ENCODE assay signal across 1 cellular context in the genomic region with DNA sequence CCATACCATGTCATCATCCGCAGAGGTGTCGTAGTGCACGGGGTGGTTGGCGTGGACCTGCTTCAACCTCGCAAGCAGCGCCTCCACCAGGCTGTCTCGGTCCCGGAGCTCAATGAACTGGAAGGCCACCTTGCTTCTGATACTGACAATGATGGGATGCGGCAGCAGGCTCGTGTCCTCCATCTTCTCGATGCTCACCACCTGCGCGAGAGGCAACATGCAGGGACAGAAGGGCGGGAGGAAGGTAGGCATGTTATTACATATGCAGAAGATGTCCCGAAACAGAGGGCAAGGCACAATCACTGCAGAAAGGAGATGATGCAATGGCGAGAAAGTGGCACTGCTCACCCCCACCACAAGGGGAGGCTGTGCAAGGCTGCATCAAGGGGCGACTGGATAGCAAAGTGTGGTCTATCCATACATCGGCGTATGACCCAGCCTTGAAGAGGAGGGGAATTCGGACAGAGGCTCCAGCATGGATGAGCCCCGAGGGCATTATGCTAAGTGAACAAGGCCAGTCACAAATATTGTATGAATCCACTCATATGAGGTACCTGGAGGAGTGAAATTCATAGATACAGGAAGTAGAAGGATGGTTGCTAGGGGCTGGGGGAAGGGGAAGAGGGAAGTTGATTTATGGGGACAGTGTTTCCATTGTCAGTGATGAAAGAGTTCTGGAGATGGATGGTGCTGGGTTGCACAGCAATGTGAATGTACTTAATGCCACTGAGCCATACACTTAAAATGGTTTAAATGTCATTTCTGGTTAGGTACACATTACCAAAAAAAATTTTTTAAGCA.
A peak's percentile ranks its signal among the peaks of the same experiment; 100 is the strongest.
TF ChIP-seq lines count a peak whose summit lies in the region.

No MANE protein-coding gene starts in this region.

TF ChIP-seq in HepG2, 621 proteins besides CTCF, POLR2A, EP300 and RAD21 (continued from another document and continues in another):
- TF ChIP-seq ZNF766 (CRISPR knock-in tag; IDR thresholded peaks at IDR 0.05; ENCODE audit: borderline replicate concordance), result no peak
- TF ChIP-seq, protein P1, sequence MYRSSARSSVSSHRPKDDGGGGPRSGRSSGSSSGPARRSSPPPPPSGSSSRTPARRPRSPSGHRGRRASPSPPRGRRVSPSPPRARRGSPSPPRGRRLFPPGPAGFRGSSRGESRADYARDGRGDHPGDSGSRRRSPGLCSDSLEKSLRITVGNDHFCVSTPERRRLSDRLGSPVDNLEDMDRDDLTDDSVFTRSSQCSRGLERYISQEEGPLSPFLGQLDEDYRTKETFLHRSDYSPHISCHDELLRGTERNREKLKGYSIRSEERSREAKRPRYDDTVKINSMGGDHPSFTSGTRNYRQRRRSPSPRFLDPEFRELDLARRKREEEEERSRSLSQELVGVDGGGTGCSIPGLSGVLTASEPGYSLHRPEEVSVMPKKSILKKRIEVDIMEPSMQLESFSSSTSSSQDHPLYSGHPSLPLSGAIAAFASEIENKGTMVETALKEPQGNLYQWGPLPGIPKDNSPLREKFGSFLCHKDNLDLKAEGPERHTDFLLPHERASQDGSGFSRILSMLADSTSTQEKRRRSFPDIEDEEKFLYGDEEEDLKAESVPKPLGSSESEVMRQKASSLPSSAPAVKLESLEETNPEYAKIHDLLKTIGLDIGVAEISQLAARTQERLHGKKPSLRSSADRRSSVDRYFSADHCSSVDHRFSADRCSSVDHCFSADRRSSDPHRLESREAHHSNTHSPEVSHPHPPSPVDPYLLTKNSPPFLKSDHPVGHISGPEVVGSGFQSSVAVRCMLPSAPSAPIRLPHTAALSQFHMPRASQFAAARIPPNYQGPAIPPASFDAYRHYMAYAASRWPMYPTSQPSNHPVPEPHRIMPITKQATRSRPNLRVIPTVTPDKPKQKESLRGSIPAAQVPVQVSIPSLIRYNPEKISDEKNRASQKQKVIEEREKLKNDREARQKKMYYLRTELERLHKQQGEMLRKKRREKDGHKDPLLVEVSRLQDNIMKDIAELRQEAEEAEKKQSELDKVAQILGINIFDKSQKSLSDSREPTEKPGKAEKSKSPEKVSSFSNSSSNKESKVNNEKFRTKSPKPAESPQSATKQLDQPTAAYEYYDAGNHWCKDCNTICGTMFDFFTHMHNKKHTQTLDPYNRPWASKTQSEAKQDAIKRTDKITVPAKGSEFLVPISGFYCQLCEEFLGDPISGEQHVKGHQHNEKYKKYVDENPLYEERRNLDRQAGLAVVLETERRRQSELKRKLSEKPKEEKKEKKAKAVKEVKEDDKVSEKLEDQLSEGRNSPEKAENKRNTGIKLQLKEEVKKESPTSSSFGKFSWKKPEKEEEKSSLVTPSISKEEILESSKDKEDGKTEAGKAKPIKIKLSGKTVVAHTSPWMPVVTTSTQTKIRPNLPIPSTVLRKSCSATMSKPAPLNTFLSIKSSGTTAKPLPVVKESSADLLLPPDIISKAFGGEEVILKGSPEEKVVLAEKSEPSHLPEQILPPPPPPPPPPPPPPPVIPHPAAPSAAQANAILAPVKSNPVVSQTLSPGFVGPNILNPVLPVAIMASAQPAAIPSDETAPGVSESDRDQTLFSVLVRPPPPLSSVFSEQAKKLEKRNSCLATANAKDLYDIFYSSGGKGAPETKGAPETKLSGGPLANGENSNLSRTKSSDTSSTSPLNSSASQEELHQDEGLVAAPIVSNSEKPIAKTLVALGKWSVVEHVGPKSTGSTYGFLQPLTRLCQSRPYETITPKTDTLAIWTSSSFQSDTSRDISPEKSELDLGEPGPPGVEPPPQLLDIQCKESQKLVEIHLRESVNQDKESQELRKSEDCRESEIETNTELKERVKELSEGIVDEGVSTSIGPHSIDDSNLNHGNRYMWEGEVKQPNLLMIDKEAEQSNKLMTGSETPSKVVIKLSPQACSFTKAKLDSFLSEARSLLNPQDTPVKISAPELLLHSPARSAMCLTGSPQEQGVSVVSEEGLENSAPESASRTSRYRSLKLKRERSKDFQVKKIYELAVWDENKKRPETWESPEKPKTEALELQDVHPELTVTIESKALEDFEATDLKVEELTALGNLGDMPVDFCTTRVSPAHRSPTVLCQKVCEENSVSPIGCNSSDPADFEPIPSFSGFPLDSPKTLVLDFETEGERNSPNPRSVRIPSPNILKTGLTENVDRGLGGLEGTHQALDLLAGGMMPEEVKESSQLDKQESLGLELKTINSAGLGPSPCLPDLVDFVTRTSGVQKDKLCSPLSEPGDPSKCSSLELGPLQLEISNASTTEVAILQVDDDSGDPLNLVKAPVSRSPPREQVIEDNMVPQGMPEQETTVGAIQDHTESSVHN (CRISPR knock-in tag; IDR thresholded peaks at IDR 0.05), result no peak
- TF ChIP-seq AGO2 (optimal IDR thresholded peaks at IDR 0.05; ENCODE audit: low read depth, low read length), result peak; percentile 57
- TF ChIP-seq ZNF558 (CRISPR knock-in tag; IDR thresholded peaks at IDR 0.05; ENCODE audit: borderline replicate concordance), result no peak
- TF ChIP-seq ESRRA (CRISPR knock-in tag; IDR thresholded peaks at IDR 0.05; ENCODE audit: low read depth), result no peak
- TF ChIP-seq ZNF20 (CRISPR knock-in tag; IDR thresholded peaks at IDR 0.05), result no peak
- TF ChIP-seq NBN (conservative IDR thresholded peaks at IDR 0.05), result no peak
- no peak for TF ChIP-seq POLR2G (IDR thresholded peaks at IDR 0.05; ENCODE audit: low read depth, low read length)
- TF ChIP-seq ZKSCAN1 (IDR thresholded peaks at IDR 0.05; ENCODE audit: low read length), result no peak
- TF ChIP-seq NFIB (CRISPR knock-in tag; IDR thresholded peaks at IDR 0.05; ENCODE audit: borderline replicate concordance), result no peak
- TF ChIP-seq, protein P2, sequence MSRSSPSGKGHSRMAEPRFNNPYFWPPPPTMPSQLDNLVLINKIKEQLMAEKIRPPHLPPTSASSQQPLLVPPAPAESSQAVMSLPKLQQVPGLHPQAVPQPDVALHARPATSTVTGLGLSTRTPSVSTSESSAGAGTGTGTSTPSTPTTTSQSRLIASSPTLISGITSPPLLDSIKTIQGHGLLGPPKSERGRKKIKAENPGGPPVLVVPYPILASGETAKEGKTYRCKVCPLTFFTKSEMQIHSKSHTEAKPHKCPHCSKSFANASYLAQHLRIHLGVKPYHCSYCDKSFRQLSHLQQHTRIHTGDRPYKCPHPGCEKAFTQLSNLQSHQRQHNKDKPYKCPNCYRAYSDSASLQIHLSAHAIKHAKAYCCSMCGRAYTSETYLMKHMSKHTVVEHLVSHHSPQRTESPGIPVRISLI (CRISPR knock-in tag; IDR thresholded peaks at IDR 0.05; ENCODE audit: borderline replicate concordance), result peak; percentile 68; the same call in 1 of the 2 replicates
- TF ChIP-seq ZNF382 (CRISPR knock-in tag; IDR thresholded peaks at IDR 0.05; ENCODE audit: borderline replicate concordance), result no peak
- TF ChIP-seq, protein P3, sequence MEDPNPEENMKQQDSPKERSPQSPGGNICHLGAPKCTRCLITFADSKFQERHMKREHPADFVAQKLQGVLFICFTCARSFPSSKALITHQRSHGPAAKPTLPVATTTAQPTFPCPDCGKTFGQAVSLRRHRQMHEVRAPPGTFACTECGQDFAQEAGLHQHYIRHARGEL (CRISPR knock-in tag; IDR thresholded peaks at IDR 0.05), result no peak
- TF ChIP-seq, protein P4, sequence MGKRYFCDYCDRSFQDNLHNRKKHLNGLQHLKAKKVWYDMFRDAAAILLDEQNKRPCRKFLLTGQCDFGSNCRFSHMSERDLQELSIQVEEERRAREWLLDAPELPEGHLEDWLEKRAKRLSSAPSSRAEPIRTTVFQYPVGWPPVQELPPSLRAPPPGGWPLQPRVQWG (CRISPR knock-in tag; IDR thresholded peaks at IDR 0.05; ENCODE audit: borderline replicate concordance, low read depth), result no peak
- TF ChIP-seq NPAS2 (CRISPR knock-in tag; IDR thresholded peaks at IDR 0.05; ENCODE audit: borderline replicate concordance), result no peak
- no peak for TF ChIP-seq CCAR2 (optimal IDR thresholded peaks at IDR 0.05; ENCODE audit: low read depth, low read length)
- TF ChIP-seq, protein P5, sequence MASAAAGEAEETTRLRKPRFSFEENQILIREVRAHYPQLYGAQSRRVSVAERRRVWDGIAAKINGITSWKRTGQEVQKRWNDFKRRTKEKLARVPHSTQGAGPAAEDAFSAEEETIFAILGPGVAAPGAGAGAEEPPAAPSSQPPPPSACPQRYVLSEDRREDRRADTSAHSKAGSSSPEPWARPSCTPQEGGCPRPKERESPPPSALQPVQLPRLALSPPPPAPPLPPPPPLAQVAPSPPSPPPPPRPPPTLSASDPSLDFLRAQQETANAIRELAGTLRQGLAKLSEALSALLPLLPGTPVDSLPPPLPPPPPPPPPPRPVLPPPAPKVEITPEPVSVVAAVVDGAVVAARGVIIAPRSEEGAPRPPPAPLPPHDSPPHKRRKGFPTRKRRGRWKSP (CRISPR knock-in tag; IDR thresholded peaks at IDR 0.05), result no peak
- no peak for TF ChIP-seq ARID2 (CRISPR knock-in tag; IDR thresholded peaks at IDR 0.05; ENCODE audit: borderline replicate concordance)
- TF ChIP-seq HNRNPH1 (optimal IDR thresholded peaks at IDR 0.05; ENCODE audit: low read depth, low read length), result no peak
- peak; percentile 42; the same call in 1 of the 2 replicates for TF ChIP-seq BCL6 (CRISPR knock-in tag; IDR thresholded peaks at IDR 0.05)
- no peak for TF ChIP-seq ZNF790 (CRISPR knock-in tag; IDR thresholded peaks at IDR 0.05; ENCODE audit: borderline replicate concordance)
- TF ChIP-seq, protein P6, sequence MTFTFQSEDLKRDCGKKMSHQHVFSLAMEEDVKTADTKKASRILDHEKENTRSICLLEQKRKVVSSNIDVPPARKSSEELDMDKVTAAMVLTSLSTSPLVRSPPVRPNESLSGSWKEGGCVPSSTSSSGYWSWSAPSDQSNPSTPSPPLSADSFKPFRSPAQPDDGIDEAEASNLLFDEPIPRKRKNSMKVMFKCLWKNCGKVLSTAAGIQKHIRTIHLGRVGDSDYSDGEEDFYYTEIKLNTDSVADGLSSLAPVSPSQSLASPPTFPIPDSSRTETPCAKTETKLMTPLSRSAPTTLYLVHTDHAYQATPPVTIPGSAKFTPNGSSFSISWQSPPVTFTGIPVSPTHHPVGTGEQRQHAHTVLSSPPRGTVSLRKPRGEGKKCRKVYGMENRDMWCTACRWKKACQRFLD (CRISPR knock-in tag; IDR thresholded peaks at IDR 0.05; ENCODE audit: borderline replicate concordance), result no peak
- no peak for TF ChIP-seq ZNF550 (CRISPR knock-in tag; IDR thresholded peaks at IDR 0.05; ENCODE audit: borderline replicate concordance)
- 0 out of 2 replicates have a peak, but pooled peaks have one; percentile 38 for TF ChIP-seq ZKSCAN8 (CRISPR knock-in tag; IDR thresholded peaks at IDR 0.05; ENCODE audit: borderline replicate concordance)
- no peak for TF ChIP-seq HNRNPLL (IDR thresholded peaks at IDR 0.05; ENCODE audit: low read depth, low read length, poor library complexity, severe bottlenecking)
- TF ChIP-seq NR2F6 (IDR thresholded peaks at IDR 0.05), result peak; percentile 30; the same call in 1 of the 2 replicates
- TF ChIP-seq NR2F6 (CRISPR knock-in tag; IDR thresholded peaks at IDR 0.05), result peak; percentile 77
- 0 out of 2 replicates have a peak, but pooled peaks have one; percentile 26 for TF ChIP-seq ZNF335 (CRISPR knock-in tag; IDR thresholded peaks at IDR 0.05)
- TF ChIP-seq HNRNPK (IDR thresholded peaks at IDR 0.05; ENCODE audit: low read depth, low read length, poor library complexity, severe bottlenecking), result peak; percentile 58
- no peak; the same call in 2 of the 3 replicates for TF ChIP-seq MXI1 (IDR thresholded peaks at IDR 0.05; ENCODE audit: borderline replicate concordance, low read depth, low read length)
- no peak for TF ChIP-seq PPARG (CRISPR knock-in tag; conservative IDR thresholded peaks at IDR 0.05)
- no peak for TF ChIP-seq ZFYVE20 (CRISPR knock-in tag; IDR thresholded peaks at IDR 0.05; ENCODE audit: borderline replicate concordance, low read depth)
- no peak for TF ChIP-seq RFX1 (IDR thresholded peaks at IDR 0.05)
- no peak for TF ChIP-seq ZNF230 (CRISPR knock-in tag; IDR thresholded peaks at IDR 0.05)
- no peak; the same call in 1 of the 2 replicates for TF ChIP-seq FOXK1 (CRISPR knock-in tag; IDR thresholded peaks at IDR 0.05; ENCODE audit: borderline replicate concordance, low read depth)
- no peak for TF ChIP-seq MLLT10 (CRISPR knock-in tag; IDR thresholded peaks at IDR 0.05)
- TF ChIP-seq, protein P7, sequence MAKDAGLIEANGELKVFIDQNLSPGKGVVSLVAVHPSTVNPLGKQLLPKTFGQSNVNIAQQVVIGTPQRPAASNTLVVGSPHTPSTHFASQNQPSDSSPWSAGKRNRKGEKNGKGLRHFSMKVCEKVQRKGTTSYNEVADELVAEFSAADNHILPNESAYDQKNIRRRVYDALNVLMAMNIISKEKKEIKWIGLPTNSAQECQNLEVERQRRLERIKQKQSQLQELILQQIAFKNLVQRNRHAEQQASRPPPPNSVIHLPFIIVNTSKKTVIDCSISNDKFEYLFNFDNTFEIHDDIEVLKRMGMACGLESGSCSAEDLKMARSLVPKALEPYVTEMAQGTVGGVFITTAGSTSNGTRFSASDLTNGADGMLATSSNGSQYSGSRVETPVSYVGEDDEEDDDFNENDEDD (CRISPR knock-in tag; IDR thresholded peaks at IDR 0.05; ENCODE audit: borderline replicate concordance), result 0 out of 2 replicates have a peak, but pooled peaks have one; percentile 37
- no peak for TF ChIP-seq ZNF138 (CRISPR knock-in tag; IDR thresholded peaks at IDR 0.05; ENCODE audit: low read depth)
- TF ChIP-seq, protein P8, sequence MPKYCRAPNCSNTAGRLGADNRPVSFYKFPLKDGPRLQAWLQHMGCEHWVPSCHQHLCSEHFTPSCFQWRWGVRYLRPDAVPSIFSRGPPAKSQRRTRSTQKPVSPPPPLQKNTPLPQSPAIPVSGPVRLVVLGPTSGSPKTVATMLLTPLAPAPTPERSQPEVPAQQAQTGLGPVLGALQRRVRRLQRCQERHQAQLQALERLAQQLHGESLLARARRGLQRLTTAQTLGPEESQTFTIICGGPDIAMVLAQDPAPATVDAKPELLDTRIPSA (CRISPR knock-in tag; IDR thresholded peaks at IDR 0.05; ENCODE audit: borderline replicate concordance), result no peak
- TF ChIP-seq SOX5 (CRISPR knock-in tag; IDR thresholded peaks at IDR 0.05; ENCODE audit: borderline replicate concordance), result peak; percentile 25; the same call in 1 of the 2 replicates
- TF ChIP-seq, protein P9, sequence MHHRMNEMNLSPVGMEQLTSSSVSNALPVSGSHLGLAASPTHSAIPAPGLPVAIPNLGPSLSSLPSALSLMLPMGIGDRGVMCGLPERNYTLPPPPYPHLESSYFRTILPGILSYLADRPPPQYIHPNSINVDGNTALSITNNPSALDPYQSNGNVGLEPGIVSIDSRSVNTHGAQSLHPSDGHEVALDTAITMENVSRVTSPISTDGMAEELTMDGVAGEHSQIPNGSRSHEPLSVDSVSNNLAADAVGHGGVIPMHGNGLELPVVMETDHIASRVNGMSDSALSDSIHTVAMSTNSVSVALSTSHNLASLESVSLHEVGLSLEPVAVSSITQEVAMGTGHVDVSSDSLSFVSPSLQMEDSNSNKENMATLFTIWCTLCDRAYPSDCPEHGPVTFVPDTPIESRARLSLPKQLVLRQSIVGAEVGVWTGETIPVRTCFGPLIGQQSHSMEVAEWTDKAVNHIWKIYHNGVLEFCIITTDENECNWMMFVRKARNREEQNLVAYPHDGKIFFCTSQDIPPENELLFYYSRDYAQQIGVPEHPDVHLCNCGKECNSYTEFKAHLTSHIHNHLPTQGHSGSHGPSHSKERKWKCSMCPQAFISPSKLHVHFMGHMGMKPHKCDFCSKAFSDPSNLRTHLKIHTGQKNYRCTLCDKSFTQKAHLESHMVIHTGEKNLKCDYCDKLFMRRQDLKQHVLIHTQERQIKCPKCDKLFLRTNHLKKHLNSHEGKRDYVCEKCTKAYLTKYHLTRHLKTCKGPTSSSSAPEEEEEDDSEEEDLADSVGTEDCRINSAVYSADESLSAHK (CRISPR knock-in tag; IDR thresholded peaks at IDR 0.05; ENCODE audit: borderline replicate concordance), result no peak
- no peak for TF ChIP-seq MYNN (CRISPR knock-in tag; IDR thresholded peaks at IDR 0.05; ENCODE audit: low read depth)
- no peak for TF ChIP-seq ZNF841 (CRISPR knock-in tag; IDR thresholded peaks at IDR 0.05; ENCODE audit: borderline replicate concordance)
- no peak for TF ChIP-seq ZNF30 (CRISPR knock-in tag; IDR thresholded peaks at IDR 0.05)
- peak; percentile 70 for TF ChIP-seq ATF7 (IDR thresholded peaks at IDR 0.05)
- no peak; the same call in none of the 2 replicates for TF ChIP-seq ATF7 (CRISPR knock-in tag; IDR thresholded peaks at IDR 0.05)
- no peak for TF ChIP-seq ZNF703 (CRISPR knock-in tag; IDR thresholded peaks at IDR 0.05; ENCODE audit: borderline replicate concordance)
